ENCODE assay signal across 8 cellular contexts in genomic region chr7:107563072-107563760, GRCh38. TPM values are rescaled to one million over a fixed set of nuclear protein-coding genes. Genes with fewer than 3 reads are reported as not detected.
DNase-seq lines count a peak whose midpoint lies in the region; ATAC-seq, FAIRE-seq and TF ChIP-seq lines count a peak whose summit lies in the region.

No MANE protein-coding gene starts in this region.

- H3K4me1 ChIP-seq in GM12878 (ENCODE audit: control insufficient read depth, insufficient read depth, low read length): no peaks in the 10 kb centered on the region

- intact Hi-C loops in GM12878 (cut with micrococcal nuclease; ENCODE audit: unreplicated experiment): no loop called here

- no peaks in the 10 kb centered on the region for H3K36me3 ChIP-seq in GM12878 (ENCODE audit: control insufficient read depth in 2 of 2, insufficient read depth in 2 of 2, low read length in 1 of 2)

- no peaks in the 10 kb centered on the region for H3K27me3 ChIP-seq in GM12878 (replicated peaks in 1 of 2; ENCODE audit: control insufficient read depth in 2 of 2, insufficient read depth in 2 of 2, low read length in 1 of 2)

- peak overlapping the region; percentile 96 for H3K4me2 ChIP-seq in GM12878 (ENCODE audit: control insufficient read depth, insufficient read depth)

- H3K27ac Mint-ChIP-seq in activated CD4-positive, alpha-beta T cell treated with anti-CD3 and anti-CD28 coated beads, Interleukin-2, amount 10 ng/mL, durations not matched to agents 7 days and 5 days: peak overlapping the region; percentile 95
- H3K27ac Mint-ChIP-seq in stimulated activated memory B cell treated with anti-CD40 and anti-IgM and Interleukin-4, amounts not matched to agents 10 μg/mL and 1 μg/mL and 100 μg/mL, for 72 hours: peak overlapping the region; percentile 88

- H3K9me3 ChIP-seq in GM12878 (replicated peaks; ENCODE audit: control insufficient read depth, insufficient read depth, low read length): no peaks in the 10 kb centered on the region

- H3K4me3 Mint-ChIP-seq in activated CD4-positive, alpha-beta T cell treated with anti-CD3 and anti-CD28 coated beads, Interleukin-2, amount 10 ng/mL, durations not matched to agents 7 days and 5 days: peak overlapping the region; percentile 82
- peak overlapping the region; percentile 96 for H3K4me3 Mint-ChIP-seq in stimulated activated memory B cell treated with anti-CD40 and anti-IgM and Interleukin-4, amounts not matched to agents 10 μg/mL and 1 μg/mL and 100 μg/mL, for 72 hours

- no peak for TF ChIP-seq POLR2A in GM12878 (IDR thresholded peaks at IDR 0.05; ENCODE audit: low read depth, low read length)

- no peaks in the 10 kb centered on the region for H3K27me3 Mint-ChIP-seq in activated CD4-positive, alpha-beta T cell treated with anti-CD3 and anti-CD28 coated beads, Interleukin-2, amount 10 ng/mL, durations not matched to agents 7 days and 5 days
- H3K27me3 Mint-ChIP-seq in stimulated activated memory B cell treated with anti-CD40 and anti-IgM and Interleukin-4, amounts not matched to agents 10 μg/mL and 1 μg/mL and 100 μg/mL, for 72 hours: no peaks in the 10 kb centered on the region

- peak overlapping the region; percentile 99 for H2AFZ ChIP-seq in GM12878 (ENCODE audit: control insufficient read depth, low read depth, low read length)

- peak overlapping the region; percentile 72 for H3K9ac ChIP-seq in GM12878 (ENCODE audit: control insufficient read depth, insufficient read depth, low read length)

- CTCF ChIA-PET in activated CD4-positive, alpha-beta T cell treated with anti-CD3 and anti-CD28 coated beads, Interleukin-2, amount 10 ng/mL, durations not matched to agents 7 days and 5 days (lab: Charles Lee): interaction anchor here (0.6 to 1.3 kb wide), 8 partner anchors 14 to 302 kb away, joined by 3 to 4 read pairs (median 4); partner anchors contain the start of gene CBLL1
- CTCF ChIA-PET in GM12878 (lab: Yijun Ruan, JAX): no interaction called here

- no peak for TF ChIP-seq EP300 in GM12878 (IDR thresholded peaks at IDR 0.05; ENCODE audit: borderline replicate concordance in 1 of 2, control insufficient read depth in 1 of 2, low read depth in 2 of 2, low read length in 2 of 2)

- peaks cover 60% of the 10 kb centered on the region for H3K4me1 Mint-ChIP-seq in activated CD4-positive, alpha-beta T cell treated with anti-CD3 and anti-CD28 coated beads, Interleukin-2, amount 10 ng/mL, durations not matched to agents 7 days and 5 days
- H3K4me1 Mint-ChIP-seq in stimulated activated memory B cell treated with anti-CD40 and anti-IgM and Interleukin-4, amounts not matched to agents 10 μg/mL and 1 μg/mL and 100 μg/mL, for 72 hours: peaks cover 62% of the 10 kb centered on the region

- 6% methylated on average over 20 of the region's 21 CpGs for WGBS in GM12878 (ENCODE audit: insufficient coverage, insufficient replicate concordance, low lambda C conversion rate, missing lambda C conversion rate)

- SMC1A ChIA-PET in GM12878 (lab: Charles Lee; ENCODE audit: uncharacterized antibody, unreplicated experiment): no interaction called here

- FAIRE-seq in GM12878 (lab: Jason Lieb, UNC): no peak

- peaks cover 17% of the 10 kb centered on the region for H3K79me2 ChIP-seq in GM12878 (ENCODE audit: control insufficient read depth, insufficient read depth, low read length)

- RAD21 ChIA-PET in GM12878 (lab: Charles Lee; ENCODE audit: unreplicated experiment): interaction anchor here (0.5 kb wide), 1 partner anchor 413 kb away, joined by 3 read pairs; no protein-coding TSS in a partner anchor

- no peaks in the 10 kb centered on the region for H4K20me1 ChIP-seq in GM12878 (ENCODE audit: control insufficient read depth, insufficient read depth)

- TF ChIP-seq CTCF in GM12878 (IDR thresholded peaks at IDR 0.05 in 2 of 3, conservative IDR thresholded peaks at IDR 0.05 in 1 of 3; ENCODE audit: control insufficient read depth in 2 of 3, extremely low read depth in 1 of 3, insufficient read depth in 1 of 3, low read depth in 3 of 3, low read length in 3 of 3): no peak

- peak overlapping the region; percentile 83 for H3K4me3 ChIP-seq in GM12878

- POLR2A ChIA-PET in activated CD4-positive, alpha-beta T cell treated with anti-CD3 and anti-CD28 coated beads, Interleukin-2, amount 10 ng/mL, durations not matched to agents 7 days and 5 days (lab: Charles Lee): interaction anchor here (0.6 to 0.7 kb wide), 2 partner anchors 210 to 312 kb away, joined by 5 to 6 read pairs; no protein-coding TSS in a partner anchor
- POLR2A ChIA-PET in GM12878 (lab: Charles Lee): interaction anchor here (0.5 to 1.3 kb wide), 5 partner anchors 9 to 180 kb away, joined by 3 to 7 read pairs (median 3); no protein-coding TSS in a partner anchor

- in situ Hi-C loops in GM12878 (cut with MboI): no loop called here

- H3K36me3 Mint-ChIP-seq in activated CD4-positive, alpha-beta T cell treated with anti-CD3 and anti-CD28 coated beads, Interleukin-2, amount 10 ng/mL, durations not matched to agents 7 days and 5 days (ENCODE audit: low read depth): peaks cover 11% of the 10 kb centered on the region
- peaks cover 8% of the 10 kb centered on the region for H3K36me3 Mint-ChIP-seq in stimulated activated memory B cell treated with anti-CD40 and anti-IgM and Interleukin-4, amounts not matched to agents 10 μg/mL and 1 μg/mL and 100 μg/mL, for 72 hours

- no peak for TF ChIP-seq RAD21 in GM12878 (IDR thresholded peaks at IDR 0.05; ENCODE audit: insufficient read depth, low read depth, low read length)

- peak overlapping the region; percentile 54 for H3K27ac ChIP-seq in GM12878 (ENCODE audit: control insufficient read depth, insufficient read depth)

- no peak for DNase-seq in activated CD4-positive, alpha-beta T cell treated with anti-CD3 and anti-CD28 coated beads, Interleukin-2, amount 10 ng/mL, durations not matched to agents 7 days and 5 days
- DNase-seq in activated CD4-positive, alpha-beta T cell treated with anti-CD3 and anti-CD28 coated beads, Interleukin-2, amount 50 U/mL, for 1 hour: no peak
- DNase-seq in NCI-H1105 treated with DMSO at 0.1 percent for 48 hours (lab: John Stamatoyannopoulos, UW) (peak; percentile 47), GM12878 (ENCODE audit: low read depth, low spot score) (no peak), iPS-NIHi7 (ENCODE audit: extremely low spot score) (peak; percentile 61)
- no peak for DNase-seq in stimulated activated CD4-positive, alpha-beta T cell treated with anti-CD3 and anti-CD28 coated beads, Interleukin-4, amount 100 ng/mL, for 1 hour

- ATAC-seq in HG02763 (IDR thresholded peaks at IDR 0.05; ENCODE audit: unreplicated experiment) (peak; percentile 55), GM12878 (peak; percentile 74)
- peak; percentile 71 for ATAC-seq in stimulated activated memory B cell treated with anti-CD40 and anti-IgM and Interleukin-4, amounts not matched to agents 10 μg/mL and 1 μg/mL and 100 μg/mL, for 72 hours

- H3K9me3 Mint-ChIP-seq in activated CD4-positive, alpha-beta T cell treated with anti-CD3 and anti-CD28 coated beads, Interleukin-2, amount 10 ng/mL, durations not matched to agents 7 days and 5 days: no peaks in the 10 kb centered on the region
- H3K9me3 Mint-ChIP-seq in stimulated activated memory B cell treated with anti-CD40 and anti-IgM and Interleukin-4, amounts not matched to agents 10 μg/mL and 1 μg/mL and 100 μg/mL, for 72 hours: no peaks in the 10 kb centered on the region

- BruUV-seq in GM12878 (replicated peaks; lab: Mats Ljungman, UMichigan): no TSS peak

RNA-seq across cellular contexts. Expression of gene COG5, which starts 0.5 kb away (rescaled TPM):
- 10 to 100 TPM; 29.2 to 30.7 TPM for total RNA-seq in activated CD4-positive, alpha-beta T cell treated with anti-CD3 and anti-CD28 coated beads, Interleukin-2, amount 10 ng/mL, durations not matched to agents 7 days and 5 days
- 152 and 156 TPM in 2 replicates for total RNA-seq in GM12878 (2013; cell fraction: nucleolus; rRNA removed)
- total RNA-seq in GM12878 (2014; rRNA removed) (15.1 and 18.0 TPM in 2 replicates), GM12878 (2014; rRNA removed; fragmentation: Illumina TruSeq; extraction: Trizol) (27.9 and 30.4 TPM in 2 replicates), GM12878 (2021) (17.8 and 19.7 TPM in 2 replicates)
- polyA plus RNA-seq in GM12878 (2011; ENCODE audit: low read depth): 6.2 TPM
- polyA plus RNA-seq in GM12878 (2011; rRNA removed) (25.1 and 37.8 TPM in 2 replicates), GM12878 (2014; fragmentation: Illumina TruSeq; extraction: Trizol) (15.3 and 24.6 TPM in 2 replicates), GM12878 (2014; fragmentation: Nextera tagmentation; extraction: Ambion mirVana) (1 to 10 TPM; 5.5 to 6.8 TPM), GM12878 (2014; rRNA removed) (17.9 and 18.8 TPM in 2 replicates), GM12878 (2016; fragmentation: Nextera tagmentation; extraction: Ambion mirVana) (10 to 100 TPM; 13.7 to 15.9 TPM)
- 10.9 and 14.2 TPM in 2 replicates for polyA plus RNA-seq in GM12878 (2011; cell fraction: cytosol; rRNA removed)
- polyA plus RNA-seq in GM12878 (2011; cell fraction: nucleus; rRNA removed): 20.8 and 32.1 TPM in 2 replicates
- 7.4 and 10.2 TPM in 2 replicates for polyA plus RNA-seq in GM12878 (2012)
- polyA minus RNA-seq in GM12878 (2011; rRNA and poly(A)+ RNA removed): 30.8 and 67.1 TPM in 2 replicates
- 6.4 and 9.8 TPM in 2 replicates for polyA minus RNA-seq in GM12878 (2011; cell fraction: cytosol; rRNA and poly(A)+ RNA removed)
- polyA minus RNA-seq in GM12878 (2011; cell fraction: nucleus; rRNA and poly(A)+ RNA removed): 40.3 and 65.3 TPM in 2 replicates

RNA-seq across cellular contexts. Expression of gene DUS4L, which starts 0.6 kb away (rescaled TPM):
- total RNA-seq in activated CD4-positive, alpha-beta T cell treated with anti-CD3 and anti-CD28 coated beads, Interleukin-2, amount 10 ng/mL, durations not matched to agents 7 days and 5 days: 1 to 10 TPM; 7.9 to 9.9 TPM
- 33.3 and 36.5 TPM in 2 replicates for total RNA-seq in GM12878 (2013; cell fraction: nucleolus; rRNA removed)
- total RNA-seq in GM12878 (2014; rRNA removed): 12.8 and 13.3 TPM in 2 replicates
- total RNA-seq in GM12878 (2014; rRNA removed; fragmentation: Illumina TruSeq; extraction: Trizol): 12.3 and 12.7 TPM in 2 replicates
- 7.6 and 11.7 TPM in 2 replicates for total RNA-seq in GM12878 (2021)
- 4.1 TPM for polyA plus RNA-seq in GM12878 (2011; ENCODE audit: low read depth)
- polyA plus RNA-seq in GM12878 (2011; rRNA removed): 10.6 and 18.0 TPM in 2 replicates
- 3.9 and 5.3 TPM in 2 replicates for polyA plus RNA-seq in GM12878 (2011; cell fraction: cytosol; rRNA removed)
- polyA plus RNA-seq in GM12878 (2011; cell fraction: nucleus; rRNA removed): 7.3 and 8.8 TPM in 2 replicates
- 7.3 and 8.9 TPM in 2 replicates for polyA plus RNA-seq in GM12878 (2012)
- polyA plus RNA-seq in GM12878 (2014; fragmentation: Illumina TruSeq; extraction: Trizol): 14.1 and 19.2 TPM in 2 replicates
- 1 to 10 TPM; 5.3 to 7.1 TPM for polyA plus RNA-seq in GM12878 (2014; fragmentation: Nextera tagmentation; extraction: Ambion mirVana)
- polyA plus RNA-seq in GM12878 (2014; rRNA removed): 12.1 and 13.0 TPM in 2 replicates
- polyA plus RNA-seq in GM12878 (2016; fragmentation: Nextera tagmentation; extraction: Ambion mirVana): 10 to 100 TPM; 13.3 to 15.3 TPM
- 7.4 and 9.4 TPM in 2 replicates for polyA minus RNA-seq in GM12878 (2011; rRNA and poly(A)+ RNA removed)
- polyA minus RNA-seq in GM12878 (2011; cell fraction: cytosol; rRNA and poly(A)+ RNA removed): 3.6 and 3.7 TPM in 2 replicates
- 9.7 and 15.6 TPM in 2 replicates for polyA minus RNA-seq in GM12878 (2011; cell fraction: nucleus; rRNA and poly(A)+ RNA removed)

RNA-seq across cellular contexts. Expression of gene BCAP29, which starts 16.8 kb away (rescaled TPM):
- total RNA-seq in activated CD4-positive, alpha-beta T cell treated with anti-CD3 and anti-CD28 coated beads, Interleukin-2, amount 10 ng/mL, durations not matched to agents 7 days and 5 days: 10 to 100 TPM; 29.9 to 37.4 TPM
- total RNA-seq in GM12878 (2013; cell fraction: nucleolus; rRNA removed): 38.9 and 39.7 TPM in 2 replicates
- 26.5 and 33.2 TPM in 2 replicates for total RNA-seq in GM12878 (2014; rRNA removed)
- 42.8 and 44.2 TPM in 2 replicates for total RNA-seq in GM12878 (2014; rRNA removed; fragmentation: Illumina TruSeq; extraction: Trizol)
- total RNA-seq in GM12878 (2021): 32.0 and 33.4 TPM in 2 replicates
- 10.0 TPM for polyA plus RNA-seq in GM12878 (2011; ENCODE audit: low read depth)
- 33.3 and 53.2 TPM in 2 replicates for polyA plus RNA-seq in GM12878 (2011; rRNA removed)
- 8.5 and 12.5 TPM in 2 replicates for polyA plus RNA-seq in GM12878 (2011; cell fraction: cytosol; rRNA removed)
- 11.4 and 12.0 TPM in 2 replicates for polyA plus RNA-seq in GM12878 (2011; cell fraction: nucleus; rRNA removed)
- polyA plus RNA-seq in GM12878 (2012): 12.6 and 16.0 TPM in 2 replicates
- 58.5 and 72.0 TPM in 2 replicates for polyA plus RNA-seq in GM12878 (2014; fragmentation: Illumina TruSeq; extraction: Trizol)
- polyA plus RNA-seq in GM12878 (2014; fragmentation: Nextera tagmentation; extraction: Ambion mirVana): 10 to 100 TPM; 26.6 to 36.3 TPM
- polyA plus RNA-seq in GM12878 (2014; rRNA removed): 21.2 and 27.0 TPM in 2 replicates
- 10 to 100 TPM; 46.9 to 48.5 TPM for polyA plus RNA-seq in GM12878 (2016; fragmentation: Nextera tagmentation; extraction: Ambion mirVana)
- 9.0 and 13.2 TPM in 2 replicates for polyA minus RNA-seq in GM12878 (2011; rRNA and poly(A)+ RNA removed)
- 4.1 and 5.5 TPM in 2 replicates for polyA minus RNA-seq in GM12878 (2011; cell fraction: cytosol; rRNA and poly(A)+ RNA removed)
- polyA minus RNA-seq in GM12878 (2011; cell fraction: nucleus; rRNA and poly(A)+ RNA removed): 18.1 and 27.3 TPM in 2 replicates

Comparison
In these comparisons a context has a peak if more than half of its experiments do, and no peak if none do; other contexts are left out.
1. DNase-seq: peak in NCI-H1105 treated with DMSO at 0.1 percent for 48 hours (single experiment) and iPS-NIHi7 (single experiment); none in activated CD4-positive, alpha-beta T cell treated with anti-CD3 and anti-CD28 coated beads, Interleukin-2, amount 10 ng/mL, durations not matched to agents 7 days and 5 days (single experiment), activated CD4-positive, alpha-beta T cell treated with anti-CD3 and anti-CD28 coated beads, Interleukin-2, amount 50 U/mL, for 1 hour (single experiment), GM12878 (single experiment) and stimulated activated CD4-positive, alpha-beta T cell treated with anti-CD3 and anti-CD28 coated beads, Interleukin-4, amount 100 ng/mL, for 1 hour (single experiment).
2. Peak in every context shown above with its lines, with median percentiles within 50 percentile points of each other: ATAC-seq.